In genomic region chr4:32148120-32148666, GRCh38 we compare ENCODE assay signal across 19 cellular contexts.
DNase-seq lines count a peak whose midpoint lies in the region; ATAC-seq and TF ChIP-seq lines count a peak whose summit lies in the region.
"Had no signal": no experiment of that assay in that cellular context is flagged by ENCODE, and none has a peak within 500 bp of the region (broad histone marks: within the 10 kb centered on the region; RNA-seq: fewer than 3 reads in every experiment).

No MANE protein-coding gene starts in this region.

- no peak overlapping the region for H2AFZ ChIP-seq in fibroblast of lung (ENCODE audit: low read length)

- H3K36me3 Mint-ChIP-seq in activated T-cell treated with anti-CD3 and anti-CD28 coated beads, Interleukin-2, amount 50 U/mL, for 4 hours (ENCODE audit: insufficient read depth), result no peaks in the 10 kb centered on the region
- H3K36me3 Mint-ChIP-seq: brain had no signal

- DNase-seq in SJCRH30 (peak; percentile 82 to 95), fibroblast of lung (ENCODE audit: low read depth in 2 of 2) (peak; percentile 65 to 81), pons (ENCODE audit: low spot score) (peak; percentile 4), NCI-H345 (lab: John Stamatoyannopoulos, UW) (no peak), AG20443 (ENCODE audit: low spot score) (no peak)
- DNase-seq in activated T-cell treated with anti-CD3 and anti-CD28 coated beads, Interleukin-2, amount 50 U/mL, for 4 hours, result no peak
- DNase-seq in stimulated activated CD4-positive, alpha-beta T cell treated with anti-CD3 and anti-CD28 coated beads, Interleukin-2, amount 100 ng/mL, for 48 hours, result no peak
- DNase-seq: activated gamma-delta T cell, foreskin fibroblast, lower lobe of right lung, NCI-H1436 treated with DMSO at 0.1 percent for 48 hours, NCI-H526, Peyer's patch, small intestine had no signal

- H3K4me3 ChIP-seq in SJCRH30 (peak overlapping the region; percentile 43), fibroblast of lung (replicated peaks in 1 of 4; ENCODE audit: control extremely low read depth in 1 of 4, insufficient read depth in 1 of 4, low read depth in 3 of 4, low read length in 4 of 4) (peak overlapping the region in 1 of 4 experiments; percentile 52)
- H3K4me3 ChIP-seq: Peyer's patch had no signal

- H3K4me1 ChIP-seq in SJCRH30 (peaks cover 13% of the 10 kb centered on the region), fibroblast of lung (ENCODE audit: control insufficient read depth, extremely low read depth, insufficient read depth, low read length) (no peaks in the 10 kb centered on the region)
- H3K4me1 ChIP-seq: lower lobe of right lung, Peyer's patch had no signal

- H3K9me3 ChIP-seq in SJCRH30 (replicated peaks), result no peaks in the 10 kb centered on the region; the same call in 1 of the 2 replicates
- no peaks in the 10 kb centered on the region for H3K9me3 ChIP-seq in fibroblast of lung (ENCODE audit: control insufficient read depth, insufficient read depth, low read depth, low read length)
- H3K9me3 ChIP-seq: lower lobe of right lung, neutrophil, Peyer's patch had no signal

- no peaks in the 10 kb centered on the region for H3K27me3 Mint-ChIP-seq in activated T-cell treated with anti-CD3 and anti-CD28 coated beads, Interleukin-2, amount 50 U/mL, for 4 hours (ENCODE audit: low read depth)
- H3K27me3 Mint-ChIP-seq: brain; stimulated activated naive CD8-positive, alpha-beta T cell treated with anti-CD3 and anti-CD28 coated beads, Interleukin-15, Interleukin-2, amounts not matched to agents 100 ng/mL and 50 ng/mL, for 24 hours had no signal

- no peaks in the 10 kb centered on the region for H3K27me3 ChIP-seq in SJCRH30
- no peaks in the 10 kb centered on the region for H3K27me3 ChIP-seq in fibroblast of lung (ENCODE audit: control insufficient read depth, insufficient read depth, low read length)
- H3K27me3 ChIP-seq: neutrophil, Peyer's patch had no signal

- no peak overlapping the region for H3K9ac ChIP-seq in fibroblast of lung (ENCODE audit: insufficient read depth, low read length)

- peaks cover 10% of the 10 kb centered on the region for H3K9me3 Mint-ChIP-seq in activated T-cell treated with anti-CD3 and anti-CD28 coated beads, Interleukin-2, amount 50 U/mL, for 4 hours

- H3K36me3 ChIP-seq in SJCRH30 (no peaks in the 10 kb centered on the region), fibroblast of lung (ENCODE audit: control insufficient read depth, insufficient read depth, low read length) (no peaks in the 10 kb centered on the region)
- H3K36me3 ChIP-seq: lower lobe of right lung, neutrophil, Peyer's patch had no signal

- peak overlapping the region; percentile 83 for H3K27ac ChIP-seq in SJCRH30
- H3K27ac ChIP-seq in fibroblast of lung (ENCODE audit: insufficient read depth, low read length), result no peak overlapping the region
- H3K27ac ChIP-seq: C4-2B, lower lobe of right lung, neutrophil, Peyer's patch had no signal

- no peaks in the 10 kb centered on the region for H4K20me1 ChIP-seq in fibroblast of lung (ENCODE audit: control insufficient read depth, extremely low read depth, insufficient read depth, low read length)

- H3K4me1 Mint-ChIP-seq in activated T-cell treated with anti-CD3 and anti-CD28 coated beads, Interleukin-2, amount 50 U/mL, for 4 hours (ENCODE audit: low read depth), result no peaks in the 10 kb centered on the region

- no peak for TF ChIP-seq CTCF in fibroblast of lung (conservative IDR thresholded peaks at IDR 0.05 in 1 of 2, IDR thresholded peaks at IDR 0.05 in 1 of 2; ENCODE audit: low read depth in 1 of 2, low read length in 2 of 2)

- H3K79me2 ChIP-seq in fibroblast of lung (ENCODE audit: control insufficient read depth, insufficient read depth, low read length), result no peaks in the 10 kb centered on the region

- no peak overlapping the region for H3K4me3 Mint-ChIP-seq in activated T-cell treated with anti-CD3 and anti-CD28 coated beads, Interleukin-2, amount 50 U/mL, for 4 hours
- H3K4me3 Mint-ChIP-seq: stimulated activated naive CD8-positive, alpha-beta T cell treated with anti-CD3 and anti-CD28 coated beads, Interleukin-15, Interleukin-2, amounts not matched to agents 100 ng/mL and 50 ng/mL, for 24 hours had no signal

- peak; percentile 50 for ATAC-seq in HG03432 (IDR thresholded peaks at IDR 0.05; ENCODE audit: unreplicated experiment)
- no peak for ATAC-seq in activated T-cell treated with anti-CD3 and anti-CD28 coated beads, Interleukin-2, amount 50 U/mL, for 4 hours
- ATAC-seq: lower lobe of right lung had no signal

- no peak overlapping the region for H3K4me2 ChIP-seq in fibroblast of lung (ENCODE audit: extremely low read depth, insufficient read depth, low read length)

Comparison
In these comparisons a context has a peak if more than half of its experiments do, and no peak if none do; other contexts are left out.
1. DNase-seq: peak in SJCRH30 (2 of 2), fibroblast of lung (2 of 2) and pons (single experiment); none in activated T-cell treated with anti-CD3 and anti-CD28 coated beads, Interleukin-2, amount 50 U/mL, for 4 hours (single experiment), NCI-H345 (single experiment), AG20443 (single experiment) and stimulated activated CD4-positive, alpha-beta T cell treated with anti-CD3 and anti-CD28 coated beads, Interleukin-2, amount 100 ng/mL, for 48 hours (0 of 2).